ENCODE assay signal across 8 cellular contexts in the genomic region with DNA sequence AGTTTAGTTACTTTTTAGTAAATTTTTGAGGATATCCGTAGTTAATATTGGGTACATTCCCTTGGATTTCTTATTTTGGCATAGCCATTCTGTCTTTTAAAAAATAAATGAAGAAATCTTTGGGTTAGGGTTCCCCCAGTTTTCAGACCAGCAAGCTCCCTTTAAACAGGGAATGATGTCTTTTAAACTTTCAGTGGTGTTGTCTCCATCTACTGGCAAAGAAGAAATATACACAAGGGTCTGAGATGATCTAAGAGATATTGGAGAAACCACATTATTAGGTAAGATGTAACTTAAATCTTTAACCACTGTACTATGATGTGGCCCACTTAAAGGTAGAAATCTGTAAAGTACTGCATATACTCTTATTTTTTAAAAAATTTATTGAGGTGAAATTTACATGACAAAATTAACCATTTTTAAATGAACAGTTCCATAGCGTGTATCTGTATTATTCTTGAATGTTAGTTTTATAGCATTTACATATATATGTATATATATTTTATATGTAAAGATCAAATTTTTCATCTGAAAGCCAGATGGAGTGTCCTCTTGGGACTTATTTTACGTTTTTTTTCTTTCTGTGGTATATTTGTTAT. TPM values are rescaled to one million over a fixed set of nuclear protein-coding genes. Genes with fewer than 3 reads are reported as not detected.
A peak's percentile ranks its signal among the peaks of the same experiment; 100 is the strongest.
DNase-seq lines count a peak whose midpoint lies in the region; ATAC-seq, FAIRE-seq and TF ChIP-seq lines count a peak whose summit lies in the region.

No MANE protein-coding gene starts in this region.

- no peaks in the 10 kb centered on the region for H3K9me1 ChIP-seq in keratinocyte (ENCODE audit: control insufficient read depth, extremely low read depth, insufficient read depth, low read length)

- H3K4me1 ChIP-seq in astrocyte (ENCODE audit: insufficient read depth, low read length) (no peaks in the 10 kb centered on the region), keratinocyte (ENCODE audit: control insufficient read depth, extremely low read depth, insufficient read depth, low read length) (no peaks in the 10 kb centered on the region), tibial nerve (no peaks in the 10 kb centered on the region)

- WGBS in tibial nerve, 2 donors, result 65 to 74% methylated on average over 3 of the region's 3 CpGs

- H3K4me1 Mint-ChIP-seq in activated T-cell treated with anti-CD3 and anti-CD28 coated beads, Interleukin-2, amount 50 U/mL, for 72 hours (ENCODE audit: low read depth), result peaks cover 24% of the 10 kb centered on the region
- no peaks in the 10 kb centered on the region for H3K4me1 Mint-ChIP-seq in astrocyte (ENCODE audit: low read depth, unreplicated experiment)

- H3K4me3 Mint-ChIP-seq in activated T-cell treated with anti-CD3 and anti-CD28 coated beads, Interleukin-2, amount 50 U/mL, for 72 hours, result peak overlapping the region; percentile 4 to 53
- no peak overlapping the region for H3K4me3 Mint-ChIP-seq in astrocyte (ENCODE audit: unreplicated experiment)

- no peak for TF ChIP-seq EP300 in tibial nerve (IDR thresholded peaks at IDR 0.05)

- peaks cover 5 to 14% of the 10 kb centered on the region in 2 donors for H3K36me3 Mint-ChIP-seq in activated T-cell treated with anti-CD3 and anti-CD28 coated beads, Interleukin-2, amount 50 U/mL, for 72 hours (ENCODE audit: insufficient read depth in 2 of 2)
- H3K36me3 Mint-ChIP-seq in astrocyte (ENCODE audit: low read depth, unreplicated experiment), result no peaks in the 10 kb centered on the region

- H3K79me2 ChIP-seq in astrocyte (ENCODE audit: insufficient read depth, low read length) (peaks cover 5% of the 10 kb centered on the region), keratinocyte (ENCODE audit: control insufficient read depth, insufficient read depth, low read length) (no peaks in the 10 kb centered on the region)

- H3K27ac ChIP-seq in astrocyte (ENCODE audit: low read depth, low read length) (no peak overlapping the region), keratinocyte (ENCODE audit: control insufficient read depth, insufficient read depth, low read length) (no peak overlapping the region), tibial nerve (no peak overlapping the region)

- H3K27me3 Mint-ChIP-seq in activated T-cell treated with anti-CD3 and anti-CD28 coated beads, Interleukin-2, amount 50 U/mL, for 72 hours (ENCODE audit: low read depth), result no peaks in the 10 kb centered on the region
- no peaks in the 10 kb centered on the region for H3K27me3 Mint-ChIP-seq in astrocyte (ENCODE audit: low read depth, unreplicated experiment)

- no peak for TF ChIP-seq POLR2A in tibial nerve (IDR thresholded peaks at IDR 0.05)

- no peak overlapping the region for H3K9ac ChIP-seq in astrocyte (ENCODE audit: low read length)
- H3K9ac ChIP-seq in keratinocyte (ENCODE audit: control insufficient read depth, extremely low read depth, insufficient read depth, low read length), result no peak overlapping the region

- peaks cover 10% of the 10 kb centered on the region for H3K36me3 ChIP-seq in astrocyte (ENCODE audit: insufficient read depth, low read length)
- H3K36me3 ChIP-seq in keratinocyte (ENCODE audit: control insufficient read depth in 2 of 2, extremely low read depth in 1 of 2, insufficient read depth in 2 of 2, low read length in 2 of 2), result peaks cover 6 to 8% of the 10 kb centered on the region in 2 experiments
- H3K36me3 ChIP-seq in tibial nerve, result peaks cover 0 to 58% (median 0%) of the 10 kb centered on the region in 3 donors

- H4K20me1 ChIP-seq in astrocyte (ENCODE audit: insufficient read depth, low read length) (no peaks in the 10 kb centered on the region), keratinocyte (ENCODE audit: control insufficient read depth, extremely low read depth, insufficient read depth, low read length) (no peaks in the 10 kb centered on the region)

- H3K9me3 ChIP-seq in astrocyte (ENCODE audit: insufficient read depth, low read depth, low read length) (no peaks in the 10 kb centered on the region), keratinocyte (ENCODE audit: control insufficient read depth, low read depth, low read length) (no peaks in the 10 kb centered on the region), tibial nerve (no peaks in the 10 kb centered on the region)

- H2AFZ ChIP-seq in astrocyte (ENCODE audit: low read depth, low read length), result no peak overlapping the region
- no peak overlapping the region for H2AFZ ChIP-seq in keratinocyte (ENCODE audit: control insufficient read depth, low read length)

- peak overlapping the region; percentile 88 for H3K27ac Mint-ChIP-seq in activated T-cell treated with anti-CD3 and anti-CD28 coated beads, Interleukin-2, amount 50 U/mL, for 72 hours
- H3K27ac Mint-ChIP-seq in astrocyte (ENCODE audit: unreplicated experiment), result no peak overlapping the region

- ATAC-seq in activated T-cell treated with anti-CD3 and anti-CD28 coated beads, Interleukin-2, amount 50 U/mL, for 72 hours (replicated peaks in 1 of 2), result no peak
- ATAC-seq in GM19023 (IDR thresholded peaks at IDR 0.05; ENCODE audit: unreplicated experiment) (no peak), GM18873 (IDR thresholded peaks at IDR 0.05; ENCODE audit: low FRiP score, unreplicated experiment) (no peak)

- H3K27me3 ChIP-seq in astrocyte (ENCODE audit: insufficient read depth, low read length) (no peaks in the 10 kb centered on the region), keratinocyte (ENCODE audit: control insufficient read depth, extremely low read depth, insufficient read depth, low read length) (no peaks in the 10 kb centered on the region), tibial nerve (no peaks in the 10 kb centered on the region)

- dilution Hi-C loops in keratinocyte (cut with MboI; ENCODE audit: extremely low pct_ligation_motif_present, low sequenced_read_pairs), result no loop called here

- FAIRE-seq in astrocyte (lab: Jason Lieb, UNC) (no peak), keratinocyte (lab: Jason Lieb, UNC) (no peak)

- H3K4me3 ChIP-seq in astrocyte (ENCODE audit: insufficient read depth, low read depth, low read length), result no peak overlapping the region
- no peak overlapping the region for H3K4me3 ChIP-seq in keratinocyte (ENCODE audit: control insufficient read depth in 2 of 3, extremely low read depth in 1 of 3, insufficient read depth in 2 of 3, low read depth in 1 of 3, low read length in 3 of 3)
- H3K4me3 ChIP-seq in tibial nerve, result no peak overlapping the region

- TF ChIP-seq CTCF in astrocyte (IDR thresholded peaks at IDR 0.05; ENCODE audit: insufficient read depth, low read depth, low read length) (peak; percentile 60), keratinocyte (optimal IDR thresholded peaks at IDR 0.05 in 1 of 3, IDR thresholded peaks at IDR 0.05 in 1 of 3, conservative IDR thresholded peaks at IDR 0.05 in 1 of 3; ENCODE audit: extremely low read depth in 1 of 3, insufficient read depth in 2 of 3, low read length in 3 of 3) (peak in 2 of 3 experiments; percentile 40 to 50), tibial nerve (IDR thresholded peaks at IDR 0.05) (peak; percentile 34 to 60 (median 49))

- H3K4me2 ChIP-seq in astrocyte (ENCODE audit: low read length) (no peak overlapping the region), keratinocyte (ENCODE audit: control insufficient read depth, extremely low read depth, insufficient read depth, low read depth, low read length) (no peak overlapping the region)

- no peak for DNase-seq in activated T-cell treated with anti-CD3 and anti-CD28 coated beads, Interleukin-2, amount 50 U/mL, for 72 hours
- DNase-seq in activated T-cell treated with anti-CD3 and anti-CD28 coated beads, Interleukin-2, amount 50 U/mL, for 48 hours, result no peak
- DNase-seq in NCI-H146 (lab: John Stamatoyannopoulos, UW), result peak; percentile 1
- peak; percentile 36 for DNase-seq in astrocyte (ENCODE audit: low read depth)
- DNase-seq in keratinocyte (ENCODE audit: low read depth, low spot score), result no peak
- DNase-seq in tibial nerve (ENCODE audit: low spot score in 2 of 2), result no peak

- H3K9me3 Mint-ChIP-seq in activated T-cell treated with anti-CD3 and anti-CD28 coated beads, Interleukin-2, amount 50 U/mL, for 72 hours, result no peaks in the 10 kb centered on the region
- H3K9me3 Mint-ChIP-seq in astrocyte (ENCODE audit: unreplicated experiment), result no peaks in the 10 kb centered on the region

RNA-seq across cellular contexts. Expression of gene EIF3J, which starts 35.1 kb away (rescaled TPM):
- 10 to 100 TPM; 61.1 to 64.9 TPM for total RNA-seq in activated T-cell treated with anti-CD3 and anti-CD28 coated beads, Interleukin-2, amount 50 U/mL, for 72 hours
- total RNA-seq in astrocyte (131 and 133 TPM in 2 replicates), tibial nerve (10 to 100 TPM; 53.6 to 93.6 (median 74.7) TPM)
- 51.5 to 99.4 TPM (median 64.4 TPM) in 3 replicates for polyA plus RNA-seq in keratinocyte
- 89.6 TPM for polyA plus RNA-seq in keratinocyte (2011; ENCODE audit: low read depth)
- polyA plus RNA-seq in keratinocyte (2011; cell fraction: cytosol; rRNA removed), result 57.8 and 128 TPM in 2 replicates
- polyA plus RNA-seq in keratinocyte (2011; cell fraction: nucleus; rRNA removed), result 60.1 and 75.9 TPM in 2 replicates
- polyA plus RNA-seq in keratinocyte (2012; ENCODE audit: low replicate concordance), result 79.3 and 115 TPM in 2 replicates
- polyA minus RNA-seq in keratinocyte, result 12.0 to 65.0 TPM (median 34.0 TPM) in 3 replicates
- 31.5 TPM for polyA minus RNA-seq in keratinocyte (2011; cell fraction: cytosol; rRNA and poly(A)+ RNA removed)
- polyA minus RNA-seq in keratinocyte (2011; cell fraction: nucleus; rRNA and poly(A)+ RNA removed), result 13.8 and 37.0 TPM in 2 replicates

Comparison
In these comparisons a context has a peak if more than half of its experiments do, and no peak if none do; other contexts are left out.
1. DNase-seq: peak in NCI-H146 (single experiment) and astrocyte (single experiment); none in activated T-cell treated with anti-CD3 and anti-CD28 coated beads, Interleukin-2, amount 50 U/mL, for 72 hours (0 of 2), activated T-cell treated with anti-CD3 and anti-CD28 coated beads, Interleukin-2, amount 50 U/mL, for 48 hours (0 of 2), keratinocyte (single experiment) and tibial nerve (0 of 2).
2. Peak in every context shown above with its lines, with median percentiles within 50 percentile points of each other: CTCF ChIP-seq.